1 cellular context compared by ENCODE assay signal in the genomic region with DNA sequence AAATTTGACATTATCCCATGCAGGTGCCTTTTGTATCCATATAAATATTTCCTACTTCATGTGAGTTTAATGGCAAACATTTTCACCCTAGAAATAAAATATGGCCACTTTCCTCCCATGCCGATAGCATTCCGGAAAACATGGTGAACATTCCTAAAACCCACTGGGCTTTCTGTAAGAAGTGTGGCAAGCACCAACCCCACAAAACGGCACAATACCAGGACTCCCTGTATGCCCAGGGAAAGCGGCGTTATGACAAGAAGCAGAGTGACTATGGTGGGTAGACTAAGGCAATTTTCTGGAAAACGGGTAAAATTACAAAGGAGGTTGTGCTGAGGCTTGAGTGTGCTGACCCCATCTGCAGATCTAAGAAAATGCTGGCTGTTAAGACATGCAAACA.
TF ChIP-seq lines count a peak whose summit lies in the region.

No MANE protein-coding gene starts in this region.

TF ChIP-seq in HepG2, 621 proteins besides CTCF, POLR2A, EP300 and RAD21:
- TF ChIP-seq ZNF513 (CRISPR knock-in tag; conservative IDR thresholded peaks at IDR 0.05) (no peak), SRSF4 (IDR thresholded peaks at IDR 0.05; ENCODE audit: low read depth, low read length, poor library complexity, severe bottlenecking) (no peak), ZFP36L1 (CRISPR knock-in tag; IDR thresholded peaks at IDR 0.05) (0 out of 2 replicates have a peak, but pooled peaks have one; percentile 10), CENPX (CRISPR knock-in tag; IDR thresholded peaks at IDR 0.05) (no peak), TIGD3 (CRISPR knock-in tag; IDR thresholded peaks at IDR 0.05; ENCODE audit: borderline replicate concordance) (no peak), TBX2 (CRISPR knock-in tag; IDR thresholded peaks at IDR 0.05; ENCODE audit: borderline replicate concordance) (no peak)
